In the genomic region with DNA sequence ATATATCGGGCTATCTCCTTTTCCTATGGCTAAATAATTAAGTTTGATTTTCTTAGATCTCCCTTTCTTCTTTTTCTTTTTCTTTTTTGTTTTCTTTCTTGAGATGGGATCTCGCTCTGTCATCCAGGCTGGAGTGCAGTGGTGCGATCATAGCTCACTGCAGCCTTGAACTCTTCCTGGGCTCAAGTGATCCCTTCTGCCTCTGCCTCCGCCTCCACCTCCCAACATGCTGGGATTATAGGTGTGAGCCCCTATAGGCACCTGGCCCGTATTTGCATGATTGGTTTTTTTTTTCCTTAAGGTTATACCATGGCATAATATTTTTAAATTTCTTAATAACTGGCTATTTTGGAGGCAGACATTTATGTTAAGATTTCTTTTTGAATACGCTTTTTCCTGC, we compare ENCODE assay signal across 22 cellular contexts.
"Had no signal": no experiment of that assay in that cellular context is flagged by ENCODE, and none has a peak within 500 bp of the region (broad histone marks: within the 10 kb centered on the region; RNA-seq: fewer than 3 reads in every experiment).

No MANE protein-coding gene starts in this region.

- H3K4me3 Mint-ChIP-seq: effector memory CD8-positive, alpha-beta T cell; endodermal cell; naive thymus-derived CD4-positive, alpha-beta T cell had no signal

- H3K27me3 Mint-ChIP-seq: effector memory CD8-positive, alpha-beta T cell; naive thymus-derived CD4-positive, alpha-beta T cell had no signal

- ATAC-seq: effector memory CD8-positive, alpha-beta T cell; esophagus mucosa; gastrocnemius medialis; heart right ventricle; left cardiac atrium; left lung; left ventricle myocardium superior; lower lobe of right lung; naive thymus-derived CD4-positive, alpha-beta T cell had no signal

- H3K9me3 Mint-ChIP-seq: effector memory CD8-positive, alpha-beta T cell; endodermal cell; naive thymus-derived CD4-positive, alpha-beta T cell had no signal

- DNase-seq: dermis blood vessel endothelial cell; dorsolateral prefrontal cortex; effector CD4-positive, alpha-beta T cell; effector memory CD8-positive, alpha-beta T cell; endodermal cell; erythroblast; esophagus squamous epithelium; foreskin fibroblast; foreskin melanocyte; gastrocnemius medialis; glutamatergic neuron; head of caudate nucleus; heart right ventricle; hippocampal formation; left cardiac atrium; left lung; left ventricle myocardium superior; lower lobe of right lung; mesendoderm; midbrain; naive thymus-derived CD4-positive, alpha-beta T cell had no signal

- H3K27ac Mint-ChIP-seq: endodermal cell had no signal
